26 cellular contexts compared by ENCODE assay signal in genomic region chr3:64393193-64393592, GRCh38.
DNase-seq lines count a peak whose midpoint lies in the region; ATAC-seq, FAIRE-seq and TF ChIP-seq lines count a peak whose summit lies in the region.
"Had no signal": no experiment of that assay in that cellular context is flagged by ENCODE, and none has a peak within 500 bp of the region (broad histone marks: within the 10 kb centered on the region; RNA-seq: fewer than 3 reads in every experiment).

No MANE protein-coding gene starts in this region.

- no peaks in the 10 kb centered on the region for H3K79me1 ChIP-seq in H9 (ENCODE audit: insufficient read depth, low read depth, low read length, poor library complexity, severe bottlenecking)
- H3K79me1 ChIP-seq in mesenchymal stem cell (replicated peaks; ENCODE audit: low read length, poor library complexity, severe bottlenecking) = no peaks in the 10 kb centered on the region

- H4K20me1 ChIP-seq in H9 (ENCODE audit: control insufficient read depth, insufficient read depth, insufficient read length) (peaks cover 4% of the 10 kb centered on the region), astrocyte (ENCODE audit: insufficient read depth, low read length) (no peaks in the 10 kb centered on the region)

- H3K27ac ChIP-seq in H9 (ENCODE audit: insufficient read length, low read depth, low read length) (no peak overlapping the region), astrocyte (ENCODE audit: low read depth, low read length) (no peak overlapping the region), mesenchymal stem cell (ENCODE audit: low read length, poor library complexity, severe bottlenecking) (no peak overlapping the region)
- H3K27ac ChIP-seq: A549; BLaER1 treated with 17β-estradiol and CSF1 and Interleukin-3, amounts not matched to agents 10 nM and 100 nM had no signal

- no peak overlapping the region for H2BK15ac ChIP-seq in H9 (ENCODE audit: low read depth, low read length)
- H2BK15ac ChIP-seq in mesenchymal stem cell (ENCODE audit: low read depth, poor library complexity, severe bottlenecking) = no peak overlapping the region

- TF ChIP-seq CTCF in H9 (conservative IDR thresholded peaks at IDR 0.05) = no peak
- TF ChIP-seq CTCF in astrocyte (IDR thresholded peaks at IDR 0.05; ENCODE audit: insufficient read depth, low read depth, low read length) = no peak

- no peaks in the 10 kb centered on the region for H3K36me3 ChIP-seq in astrocyte (ENCODE audit: insufficient read depth, low read length)
- no peaks in the 10 kb centered on the region for H3K36me3 ChIP-seq in mesenchymal stem cell (ENCODE audit: control insufficient read depth in 1 of 2, insufficient read depth in 2 of 2, low read depth in 1 of 2, low read length in 2 of 2)
- H3K36me3 ChIP-seq: BE2C; BLaER1 treated with 17β-estradiol and CSF1 and Interleukin-3, amounts not matched to agents 10 nM and 100 nM had no signal

- no peak overlapping the region for H2BK5ac ChIP-seq in H9 (ENCODE audit: insufficient read length, low read length)
- H2BK5ac ChIP-seq in mesenchymal stem cell (ENCODE audit: low read depth, low read length, poor library complexity, severe bottlenecking) = no peak overlapping the region

- H3K27ac Mint-ChIP-seq in H9 (no peak overlapping the region), astrocyte (ENCODE audit: unreplicated experiment) (peak overlapping the region; percentile 47)
- H3K27ac Mint-ChIP-seq: CD4-positive, alpha-beta T cell; CD8-positive, alpha-beta memory T cell had no signal

- H2BK120ac ChIP-seq in H9 (ENCODE audit: low read depth, low read length, poor library complexity, severe bottlenecking) = no peak overlapping the region
- H2BK120ac ChIP-seq in mesenchymal stem cell (ENCODE audit: low read depth, low read length) = no peak overlapping the region

- no peak overlapping the region for H4K5ac ChIP-seq in H9 (ENCODE audit: insufficient read length, low read depth, low read length)

- H4K91ac ChIP-seq in H9 (ENCODE audit: insufficient read length, low read depth, low read length) = no peak overlapping the region
- H4K91ac ChIP-seq in mesenchymal stem cell (ENCODE audit: low read length) = no peak overlapping the region

- no peak overlapping the region for H3K4me3 Mint-ChIP-seq in H9
- no peak overlapping the region for H3K4me3 Mint-ChIP-seq in astrocyte (ENCODE audit: unreplicated experiment)
- H3K4me3 Mint-ChIP-seq: CD14-positive monocyte; CD4-positive, alpha-beta T cell; CD8-positive, alpha-beta memory T cell had no signal

- no peak for ATAC-seq in HG03442 (IDR thresholded peaks at IDR 0.05; ENCODE audit: unreplicated experiment)
- ATAC-seq in Right ventricle myocardium superior (ENCODE audit: poor library complexity) = no peak
- ATAC-seq: A549, GM12878 had no signal

- H2AFZ ChIP-seq in H9 (ENCODE audit: low read length) (no peak overlapping the region), astrocyte (ENCODE audit: low read depth, low read length) (no peak overlapping the region), mesenchymal stem cell (ENCODE audit: low read depth, low read length) (no peak overlapping the region)

- no peak overlapping the region for H3K56ac ChIP-seq in H9 (ENCODE audit: insufficient read length, low read depth, low read length)

- H2BK20ac ChIP-seq in H9 (ENCODE audit: low read depth, low read length, poor library complexity, severe bottlenecking) = no peak overlapping the region

- H3K9me3 Mint-ChIP-seq in H9 (no peaks in the 10 kb centered on the region), astrocyte (ENCODE audit: unreplicated experiment) (no peaks in the 10 kb centered on the region)
- H3K9me3 Mint-ChIP-seq: CD4-positive, alpha-beta T cell; CD8-positive, alpha-beta memory T cell had no signal

- H3K23ac ChIP-seq in H9 (ENCODE audit: insufficient read length, low read depth, low read length) (no peak overlapping the region), mesenchymal stem cell (ENCODE audit: low read length in 2 of 2) (no peak overlapping the region)

- H3K4me1 ChIP-seq in H9 (ENCODE audit: insufficient read depth, low read length) = no peaks in the 10 kb centered on the region
- H3K4me1 ChIP-seq in astrocyte (ENCODE audit: insufficient read depth, low read length) = peaks cover 5% of the 10 kb centered on the region
- H3K4me1 ChIP-seq in mesenchymal stem cell (ENCODE audit: control insufficient read depth, insufficient read depth, low read depth, low read length) = peaks cover 6% of the 10 kb centered on the region
- H3K4me1 ChIP-seq: BE2C had no signal

- H3K4me3 ChIP-seq in astrocyte (ENCODE audit: insufficient read depth, low read depth, low read length) (no peak overlapping the region), mesenchymal stem cell (ENCODE audit: insufficient read depth in 1 of 2, low read depth in 1 of 2, low read length in 2 of 2) (no peak overlapping the region)
- H3K4me3 ChIP-seq: A549; BLaER1 treated with 17β-estradiol and CSF1 and Interleukin-3, amounts not matched to agents 10 nM and 100 nM; GM12878 had no signal

- no peak overlapping the region for H3K18ac ChIP-seq in H9 (ENCODE audit: insufficient read length, low read depth, low read length)
- H3K18ac ChIP-seq in mesenchymal stem cell (ENCODE audit: low read depth in 1 of 2, low read length in 2 of 2) = no peak overlapping the region

- H3T11ph ChIP-seq in H9 (ENCODE audit: low read length) = no peak overlapping the region

- H3K4me1 Mint-ChIP-seq in H9 (peaks cover 16 to 19% of the 10 kb centered on the region in 2 experiments), astrocyte (ENCODE audit: low read depth, unreplicated experiment) (peaks cover 40% of the 10 kb centered on the region)
- H3K4me1 Mint-ChIP-seq: CD14-positive monocyte; CD8-positive, alpha-beta memory T cell had no signal

- H2BK12ac ChIP-seq in H9 (ENCODE audit: insufficient read length, low read depth, low read length) (no peak overlapping the region), mesenchymal stem cell (ENCODE audit: low read length in 2 of 2) (no peak overlapping the region)

- H3K4ac ChIP-seq in H9 (ENCODE audit: low read depth, low read length) = no peak overlapping the region
- no peak overlapping the region for H3K4ac ChIP-seq in mesenchymal stem cell (ENCODE audit: low read depth in 1 of 2, low read length in 2 of 2)

- H3K23me2 ChIP-seq in H9 (ENCODE audit: insufficient read length, low read depth, low read length, poor library complexity, severe bottlenecking) = no peaks in the 10 kb centered on the region

- H3K27me3 ChIP-seq in H9 (ENCODE audit: insufficient read depth, low read length) = no peaks in the 10 kb centered on the region
- no peaks in the 10 kb centered on the region for H3K27me3 ChIP-seq in astrocyte (ENCODE audit: insufficient read depth, low read length)
- H3K27me3 ChIP-seq in mesenchymal stem cell (ENCODE audit: control insufficient read depth in 1 of 2, insufficient read depth in 1 of 2, low read length in 2 of 2) = no peaks in the 10 kb centered on the region
- H3K27me3 ChIP-seq: BE2C; BLaER1 treated with 17β-estradiol and CSF1 and Interleukin-3, amounts not matched to agents 10 nM and 100 nM had no signal

- H3K27me3 Mint-ChIP-seq in H9 (ENCODE audit: low read depth) = peaks cover 2% of the 10 kb centered on the region
- H3K27me3 Mint-ChIP-seq in astrocyte (ENCODE audit: low read depth, unreplicated experiment) = no peaks in the 10 kb centered on the region
- H3K27me3 Mint-ChIP-seq: CD4-positive, alpha-beta T cell; CD8-positive, alpha-beta memory T cell had no signal

- H3K4me2 ChIP-seq in H9 (ENCODE audit: insufficient read depth, insufficient read length, low read length) (no peak overlapping the region), astrocyte (ENCODE audit: low read length) (no peak overlapping the region), mesenchymal stem cell (ENCODE audit: low read length, poor library complexity, severe bottlenecking) (no peak overlapping the region)
- H3K4me2 ChIP-seq: A549; BLaER1 treated with 17β-estradiol and CSF1 and Interleukin-3, amounts not matched to agents 10 nM and 100 nM had no signal

- H4K8ac ChIP-seq in H9 (replicated peaks; ENCODE audit: insufficient read length, low read depth, low read length) (no peak overlapping the region), mesenchymal stem cell (ENCODE audit: low read length) (no peak overlapping the region)

- H2AK5ac ChIP-seq in H9 (ENCODE audit: insufficient read length, low read length) (no peak overlapping the region), mesenchymal stem cell (ENCODE audit: low read length, severe bottlenecking) (peak overlapping the region; percentile 61)

- H3K14ac ChIP-seq in H9 (ENCODE audit: insufficient read depth, low read length) = peak overlapping the region; percentile 61; the same call in 1 of the 2 replicates
- no peak overlapping the region for H3K14ac ChIP-seq in mesenchymal stem cell (ENCODE audit: low read length in 2 of 2)

- no CpG with 5 or more reads among the region's 5 CpGs for WGBS in H9 (ENCODE audit: extremely low coverage, insufficient read length, low lambda C conversion rate)
- 96% methylated on average over 5 of the region's 5 CpGs for WGBS in mesenchymal stem cell

- FAIRE-seq in astrocyte (lab: Jason Lieb, UNC) = no peak
- peak; percentile 5 for FAIRE-seq in urothelium cell line (lab: Jason Lieb, UNC)
- FAIRE-seq: A549, D721Med, GM12878, GM19239, H54 had no signal

- H3K9ac ChIP-seq in H9 (ENCODE audit: extremely low read depth, insufficient read length, low read length) (no peak overlapping the region), astrocyte (ENCODE audit: low read length) (no peak overlapping the region), mesenchymal stem cell (ENCODE audit: low read length) (no peak overlapping the region)
- H3K9ac ChIP-seq: BLaER1 treated with 17β-estradiol and CSF1 and Interleukin-3, amounts not matched to agents 10 nM and 100 nM had no signal

- H3K79me2 ChIP-seq in H9 (ENCODE audit: insufficient read depth, low read length) (no peaks in the 10 kb centered on the region), astrocyte (ENCODE audit: insufficient read depth, low read length) (no peaks in the 10 kb centered on the region)

- no peaks in the 10 kb centered on the region for H3K36me3 Mint-ChIP-seq in H9 (ENCODE audit: insufficient read depth in 1 of 3, low read depth in 3 of 3)
- H3K36me3 Mint-ChIP-seq in astrocyte (ENCODE audit: low read depth, unreplicated experiment) = peaks cover 3% of the 10 kb centered on the region
- H3K36me3 Mint-ChIP-seq: CD14-positive monocyte; CD8-positive, alpha-beta memory T cell had no signal

- intact Hi-C loops in Right ventricle myocardium superior (cut with DNase I) = loop anchor here (10.0 kb wide), 1 partner anchor 92 kb away; no protein-coding TSS in a partner anchor

- H3K9me3 ChIP-seq in H9 (ENCODE audit: control insufficient read depth, low read depth, low read length) (no peaks in the 10 kb centered on the region), astrocyte (ENCODE audit: insufficient read depth, low read depth, low read length) (no peaks in the 10 kb centered on the region), mesenchymal stem cell (ENCODE audit: control insufficient read depth, low read length) (no peaks in the 10 kb centered on the region)
- H3K9me3 ChIP-seq: A549; BE2C; BLaER1 treated with 17β-estradiol and CSF1 and Interleukin-3, amounts not matched to agents 10 nM and 100 nM had no signal

- DNase-seq in H9 (no peak), astrocyte (ENCODE audit: low read depth) (no peak), mesenchymal stem cell (no peak), urothelium cell line (ENCODE audit: low spot score) (no peak), NCI-H82 (lab: John Stamatoyannopoulos, UW) (no peak), Right ventricle myocardium superior (no peak)
- DNase-seq: 8988T; ACHN; AML-193; BE2C; CD4-positive, alpha-beta T cell; CD8-positive, alpha-beta memory T cell; DMS 273 treated with DMSO at 0.1 percent for 48 hours; DMS79; EL; GDM1; GOT3; HCEC 1CT had no signal
